Comparison of ENCODE assay signal across 13 cellular contexts in the genomic region with DNA sequence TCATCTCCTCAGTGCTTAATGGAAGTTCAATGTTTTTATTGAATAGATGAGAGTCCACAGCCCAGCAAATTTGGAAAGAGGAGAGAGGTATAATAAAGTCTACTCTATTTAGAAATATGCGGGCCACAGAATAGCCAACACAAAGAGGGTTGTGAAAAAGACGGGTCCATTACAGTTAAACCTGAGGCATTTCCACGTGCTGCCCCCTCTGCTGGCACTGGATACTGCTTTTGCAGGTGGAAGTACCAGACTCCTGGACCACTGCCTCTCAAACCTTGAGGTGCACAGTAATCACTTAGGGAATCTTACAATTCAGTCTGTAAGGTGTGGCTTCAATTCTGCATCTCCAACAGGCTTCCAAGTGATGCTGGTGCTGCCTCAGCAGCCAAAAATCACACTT. TPM values are rescaled to one million over a fixed set of nuclear protein-coding genes. Genes with fewer than 3 reads are reported as not detected.
A peak's percentile ranks its signal among the peaks of the same experiment; 100 is the strongest.
DNase-seq lines count a peak whose midpoint lies in the region; ATAC-seq and TF ChIP-seq lines count a peak whose summit lies in the region.
"Had no signal": no experiment of that assay in that cellular context is flagged by ENCODE, and none has a peak within 500 bp of the region (broad histone marks: within the 10 kb centered on the region; RNA-seq: fewer than 3 reads in every experiment).

No MANE protein-coding gene starts in this region.

- no peak for ATAC-seq in RWPE2 (ENCODE audit: low read depth)
- ATAC-seq in foreskin keratinocyte, result no peak
- no peak for ATAC-seq in HG03280 (IDR thresholded peaks at IDR 0.05; ENCODE audit: unreplicated experiment)

- TF ChIP-seq CTCF in RWPE2 (IDR thresholded peaks at IDR 0.05; ENCODE audit: poor library complexity, severe bottlenecking), result peak; percentile 21
- TF ChIP-seq CTCF in foreskin keratinocyte (conservative IDR thresholded peaks at IDR 0.05), result peak; percentile 41
- TF ChIP-seq CTCF in GM13976 (IDR thresholded peaks at IDR 0.05; ENCODE audit: borderline replicate concordance, control extremely low read depth, extremely low read depth, insufficient read depth, missing control alignments), result no peak

- H3K36me3 ChIP-seq in RWPE2 (ENCODE audit: low read depth), result no peaks in the 10 kb centered on the region
- H3K36me3 ChIP-seq: right atrium auricular region, thyroid gland had no signal

- H3K27me3 ChIP-seq in RWPE2 (ENCODE audit: insufficient read depth, poor library complexity, severe bottlenecking) (no peaks in the 10 kb centered on the region), foreskin keratinocyte (no peaks in the 10 kb centered on the region)
- H3K27me3 ChIP-seq: right atrium auricular region, thyroid gland had no signal

- peaks cover 3% of the 10 kb centered on the region for H3K4me1 ChIP-seq in RWPE2 (ENCODE audit: insufficient read depth, poor library complexity, severe bottlenecking)
- H3K4me1 ChIP-seq in foreskin keratinocyte, result peaks cover 11% of the 10 kb centered on the region

- no peak overlapping the region for H3K27ac ChIP-seq in RWPE2 (ENCODE audit: poor library complexity, severe bottlenecking)
- no peak overlapping the region for H3K27ac ChIP-seq in foreskin keratinocyte
- H3K27ac ChIP-seq: right atrium auricular region, thyroid gland had no signal

- in situ Hi-C loops in ACHN (cut with HindIII; ENCODE audit: low pct_ligation_motif_present, low pct_unique_long_range_greater_than_20kb, low sequenced_read_pairs), result no loop called here
- in situ Hi-C loops in GM13976 (cut with MboI; ENCODE audit: low sequenced_read_pairs, unreplicated experiment), result no loop called here

- H3K9me3 ChIP-seq in RWPE2 (ENCODE audit: severe bottlenecking), result no peaks in the 10 kb centered on the region
- H3K9me3 ChIP-seq: right atrium auricular region, thyroid gland had no signal

- H3K4me3 ChIP-seq in RWPE2 (ENCODE audit: severe bottlenecking), result no peak overlapping the region
- H3K4me3 ChIP-seq: right atrium auricular region, thyroid gland had no signal

- DNase-seq in ACHN, result peak; percentile 23
- DNase-seq in ELR (ENCODE audit: low read depth), result peak; percentile 21
- no peak for DNase-seq in RWPE2 (ENCODE audit: low spot score)
- no peak for DNase-seq in foreskin keratinocyte
- no peak for DNase-seq in GM13976 (ENCODE audit: low spot score)
- no peak for DNase-seq in NCI-H2029 treated with DMSO at 0.1 percent for 48 hours (lab: John Stamatoyannopoulos, UW)
- DNase-seq in stimulated activated CD4-positive, alpha-beta T cell treated with anti-CD3 and anti-CD28 coated beads, Interleukin-4, amount 100 ng/mL, for 1 hour, result no peak
- DNase-seq: activated naive CD8-positive, alpha-beta T cell treated with anti-CD3 and anti-CD28 coated beads, Interleukin-2, amount 10 ng/mL, durations not matched to agents 7 days and 5 days; hippocampal formation; NCI-H345 had no signal

RNA-seq across cellular contexts. Expression of gene TFDP2, which starts 3.0 kb away (rescaled TPM):
- total RNA-seq in foreskin keratinocyte, result 20.1 and 24.0 TPM in 2 replicates
- polyA plus RNA-seq in foreskin keratinocyte, result 14.4 and 18.5 TPM in 2 replicates

Comparison
In these comparisons a context has a peak if more than half of its experiments do, and no peak if none do; other contexts are left out.
1. DNase-seq: peak in ACHN (single experiment) and ELR (single experiment); none in RWPE2 (single experiment), foreskin keratinocyte (0 of 2), GM13976 (single experiment), NCI-H2029 treated with DMSO at 0.1 percent for 48 hours (single experiment) and stimulated activated CD4-positive, alpha-beta T cell treated with anti-CD3 and anti-CD28 coated beads, Interleukin-4, amount 100 ng/mL, for 1 hour (single experiment).